ENCODE assay signal across 17 cellular contexts in the genomic region with DNA sequence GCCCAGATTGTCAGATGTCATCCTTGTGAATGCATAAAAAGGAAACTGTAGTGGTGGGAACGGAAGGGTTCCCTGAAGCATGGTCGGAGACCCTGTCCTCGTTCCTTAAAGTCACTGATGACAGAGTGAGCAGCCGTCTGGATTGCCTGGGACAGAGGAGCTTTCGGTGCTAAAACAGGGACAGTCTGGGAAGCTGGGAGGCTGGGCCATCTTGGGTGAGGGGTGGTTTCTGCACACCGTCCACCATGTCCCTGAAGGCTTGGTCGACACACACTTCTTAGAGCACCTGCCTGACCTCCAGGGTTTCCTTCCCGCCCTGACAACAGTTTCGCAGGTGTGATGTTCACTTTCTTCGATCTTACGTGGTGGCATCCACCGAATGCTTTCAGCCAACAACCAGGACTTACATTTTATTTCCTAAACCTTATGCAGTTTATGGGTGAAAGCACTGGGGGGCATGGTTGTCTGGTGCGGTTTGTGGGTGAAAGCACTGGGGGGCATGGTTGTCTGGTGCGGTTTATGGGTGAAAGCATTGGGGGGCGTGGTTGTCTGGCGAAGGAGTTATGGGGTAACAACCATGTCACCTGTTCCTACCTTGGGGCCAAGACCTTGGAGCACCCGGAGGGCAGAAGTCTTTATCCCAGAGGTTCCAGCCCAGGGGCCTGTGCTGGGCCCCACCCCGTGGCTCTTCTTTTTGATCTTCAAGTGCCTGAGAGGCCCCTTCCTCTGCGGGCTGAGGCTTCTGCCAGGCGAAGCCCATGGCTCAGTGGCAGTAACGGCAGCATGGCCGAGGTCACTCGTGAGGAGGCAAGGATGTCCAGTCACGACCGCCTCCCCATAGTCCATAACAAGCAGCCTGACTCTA.
DNase-seq lines count a peak whose midpoint lies in the region; ATAC-seq and TF ChIP-seq lines count a peak whose summit lies in the region.
"Had no signal": no experiment of that assay in that cellular context is flagged by ENCODE, and none has a peak within 500 bp of the region (broad histone marks: within the 10 kb centered on the region; RNA-seq: fewer than 3 reads in every experiment).

No MANE protein-coding gene starts in this region.

- peaks cover 0 to 32% (median 29%) of the 10 kb centered on the region in 4 donors for H3K4me1 ChIP-seq in esophagus muscularis mucosa

- no peak for TF ChIP-seq EP300 in esophagus muscularis mucosa (IDR thresholded peaks at IDR 0.05)

- intact Hi-C loops in esophagus muscularis mucosa (cut with DNase I): no loop called here

- no peaks in the 10 kb centered on the region for H3K36me3 ChIP-seq in esophagus muscularis mucosa

- CTCF ChIA-PET in HEK293T (lab: Yijun Ruan, JAX): no interaction called here

- no peaks in the 10 kb centered on the region for H3K9me3 Mint-ChIP-seq in nephron

- no peaks in the 10 kb centered on the region for H3K36me3 Mint-ChIP-seq in nephron (ENCODE audit: low read depth)
- H3K36me3 Mint-ChIP-seq: CD4-positive, alpha-beta memory T cell had no signal

- TF ChIP-seq POLR2A in esophagus muscularis mucosa (IDR thresholded peaks at IDR 0.05; ENCODE audit: low read depth): no peak

- H3K9me3 ChIP-seq in esophagus muscularis mucosa: no peaks in the 10 kb centered on the region

- DNase-seq in HEK293T (ENCODE audit: extremely low spot score): no peak
- DNase-seq in activated CD8-positive, alpha-beta memory T cell treated with anti-CD3 and anti-CD28 coated beads, Interleukin-2, amount 50 U/mL, for 48 hours: peak; percentile 8
- DNase-seq in esophagus muscularis mucosa (ENCODE audit: extremely low spot score): peak; percentile 86
- no peak for DNase-seq in NCI-H1436 (lab: John Stamatoyannopoulos, UW)
- DNase-seq in activated T-cell treated with anti-CD3 and anti-CD28 coated beads, Interleukin-2, amount 50 U/mL, for 48 hours: no peak
- DNase-seq in cerebellar cortex (ENCODE audit: low spot score): no peak
- DNase-seq: CD4-positive, alpha-beta memory T cell; COR-L47; DMS153; DND-41; GDM1; GOT3; HCEC 1CT had no signal

- 95% methylated on average over 16 of the region's 25 CpGs for WGBS in esophagus muscularis mucosa

- peak overlapping the region in 2 of 3 experiments; percentile 32 to 74 for H3K27ac Mint-ChIP-seq in nephron
- H3K27ac Mint-ChIP-seq: B cell; CD4-positive, alpha-beta memory T cell had no signal

- no peak overlapping the region for H3K27ac ChIP-seq in esophagus muscularis mucosa (replicated peaks in 1 of 4)
- H3K27ac ChIP-seq: C4-2B had no signal

- H3K27me3 Mint-ChIP-seq in nephron (ENCODE audit: low read depth): peaks cover 30% of the 10 kb centered on the region

- H3K4me3 Mint-ChIP-seq in nephron: no peak overlapping the region
- H3K4me3 Mint-ChIP-seq: B cell; CD4-positive, alpha-beta memory T cell had no signal

- TF ChIP-seq CTCF in esophagus muscularis mucosa (IDR thresholded peaks at IDR 0.05) (no peak), nephron (IDR thresholded peaks at IDR 0.05; ENCODE audit: unreplicated experiment in 3 of 3) (no peak)

- POLR2A ChIA-PET in HEK293T (lab: Yijun Ruan, JAX): no interaction called here

- no peak overlapping the region for H3K4me3 ChIP-seq in esophagus muscularis mucosa

- H3K4me1 Mint-ChIP-seq in nephron: peaks cover 51% of the 10 kb centered on the region
- H3K4me1 Mint-ChIP-seq: B cell; CD4-positive, alpha-beta memory T cell had no signal

- no peaks in the 10 kb centered on the region for H3K27me3 ChIP-seq in esophagus muscularis mucosa

- no peak for ATAC-seq in GM18858 (IDR thresholded peaks at IDR 0.05; ENCODE audit: unreplicated experiment)

TF ChIP-seq in HEK293T, 16 proteins besides CTCF, POLR2A, EP300 and RAD21:
- no peak for TF ChIP-seq FOXM1 (IDR thresholded peaks at IDR 0.05; ENCODE audit: borderline replicate concordance)
- TF ChIP-seq L3MBTL2 (conservative IDR thresholded peaks at IDR 0.05): 0 out of 2 replicates have a peak, but pooled peaks have one; percentile 20

Comparison
In these comparisons a context has a peak if more than half of its experiments do, and no peak if none do; other contexts are left out.
1. DNase-seq: peak in activated CD8-positive, alpha-beta memory T cell treated with anti-CD3 and anti-CD28 coated beads, Interleukin-2, amount 50 U/mL, for 48 hours (single experiment) and esophagus muscularis mucosa (single experiment); none in HEK293T (single experiment), NCI-H1436 (single experiment), activated T-cell treated with anti-CD3 and anti-CD28 coated beads, Interleukin-2, amount 50 U/mL, for 48 hours (0 of 2) and cerebellar cortex (single experiment).